In the genomic region with DNA sequence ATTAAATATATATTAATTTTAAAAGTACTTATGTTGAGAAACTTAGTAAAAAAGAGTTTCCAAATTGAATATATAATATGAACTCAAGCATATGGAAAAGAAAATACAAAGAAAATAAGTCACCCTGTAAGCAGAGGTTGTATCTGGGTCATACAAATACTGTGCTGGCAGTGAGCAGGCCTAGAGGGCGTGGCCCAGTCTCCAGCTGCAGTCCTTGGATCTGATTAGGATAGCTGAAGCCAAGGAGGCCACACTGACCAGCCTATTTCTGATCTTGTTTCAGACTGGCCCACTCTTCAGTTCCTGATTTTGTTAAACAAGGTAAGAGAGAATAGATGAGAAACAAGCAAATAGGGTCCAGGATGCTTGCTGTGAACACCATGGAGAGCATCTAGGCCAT, we compare ENCODE assay signal across 21 cellular contexts.
"Had no signal": no experiment of that assay in that cellular context is flagged by ENCODE, and none has a peak within 500 bp of the region (broad histone marks: within the 10 kb centered on the region; RNA-seq: fewer than 3 reads in every experiment).

No MANE protein-coding gene starts in this region.

- H3K4me3 ChIP-seq: gastroesophageal sphincter, heart left ventricle, tibial nerve, vagina had no signal

- H3K27ac ChIP-seq: epithelial cell of prostate, gastroesophageal sphincter, heart left ventricle, tibial nerve, vagina, VCaP had no signal

- H3K36me3 ChIP-seq: gastroesophageal sphincter, heart left ventricle, tibial nerve, vagina had no signal

- H3K4me1 ChIP-seq: gastroesophageal sphincter, tibial nerve, vagina had no signal

- ATAC-seq: gastroesophageal sphincter; stimulated activated naive CD8-positive, alpha-beta T cell treated with anti-CD3 and anti-CD28 coated beads, Interleukin-15, Interleukin-2, amounts not matched to agents 100 U/mL and 50 U/mL, for 24 hours had no signal

- H3K27me3 ChIP-seq: gastroesophageal sphincter, heart left ventricle, tibial nerve, vagina had no signal

- DNase-seq: activated CD4-positive, CD25-positive, alpha-beta regulatory T cell treated with anti-CD3 and anti-CD28 coated beads, Interleukin-2, amount 50 U/mL, for 72 hours; activated CD8-positive, alpha-beta memory T cell treated with anti-CD3 and anti-CD28 coated beads for 24 hours; activated CD8-positive, alpha-beta memory T cell treated with anti-CD3 and anti-CD28 coated beads, Interleukin-2, amount 50 U/mL, for 48 hours; activated effector memory CD4-positive, alpha-beta T cell treated with Interleukin-2 at 50 U/mL for 16 hours; activated naive CD4-positive, alpha-beta T cell treated with anti-CD3 and anti-CD28 coated beads, Interleukin-2, amount 50 U/mL, for 16 hours; activated T-cell treated with anti-CD3 and anti-CD28 coated beads, Interleukin-2, amount 50 U/mL, for 48 hours; midbrain; nephron progenitor cell; nucleus accumbens; posterior cingulate gyrus; retina; stimulated activated CD4-positive, alpha-beta T cell treated with anti-CD3 and anti-CD28 coated beads, Interleukin-2, amount 100 ng/mL, for 24 hours; stimulated activated naive CD8-positive, alpha-beta T cell treated with anti-CD3 and anti-CD28 coated beads, Interleukin-15, Interleukin-2, amounts not matched to agents 100 U/mL and 50 U/mL, for 24 hours; SW 1271; T-helper 2 cell had no signal
